Comparison of ENCODE assay signal across 8 cellular contexts in genomic region chr10:32055478-32056135, GRCh38. TPM values are rescaled to one million over a fixed set of nuclear protein-coding genes. Genes with fewer than 3 reads are reported as not detected.
DNase-seq lines count a peak whose midpoint lies in the region; ATAC-seq, FAIRE-seq and TF ChIP-seq lines count a peak whose summit lies in the region.

No MANE protein-coding gene starts in this region.

- peaks cover 18% of the 10 kb centered on the region for H3K36me3 Mint-ChIP-seq in activated naive CD8-positive, alpha-beta T cell treated with anti-CD3 and anti-CD28 coated beads for 36 hours
- no peaks in the 10 kb centered on the region for H3K36me3 Mint-ChIP-seq in type B pancreatic cell

- H3K27ac Mint-ChIP-seq in activated naive CD8-positive, alpha-beta T cell treated with anti-CD3 and anti-CD28 coated beads for 36 hours, result peak overlapping the region; percentile 92
- H3K27ac Mint-ChIP-seq in type B pancreatic cell, result peak overlapping the region; percentile 97

- H3K9me2 ChIP-seq in DOHH2 (replicated peaks; ENCODE audit: control insufficient read depth, low read length), result no peaks in the 10 kb centered on the region

- H3K9me3 Mint-ChIP-seq in activated naive CD8-positive, alpha-beta T cell treated with anti-CD3 and anti-CD28 coated beads for 36 hours, result no peaks in the 10 kb centered on the region
- no peaks in the 10 kb centered on the region for H3K9me3 Mint-ChIP-seq in type B pancreatic cell

- no peaks in the 10 kb centered on the region for H3K27me3 Mint-ChIP-seq in activated naive CD8-positive, alpha-beta T cell treated with anti-CD3 and anti-CD28 coated beads for 36 hours
- H3K27me3 Mint-ChIP-seq in type B pancreatic cell, result no peaks in the 10 kb centered on the region

- peak; percentile 47 for ATAC-seq in GM21381 (IDR thresholded peaks at IDR 0.05; ENCODE audit: unreplicated experiment)

- H4K20me1 ChIP-seq in DOHH2 (ENCODE audit: control insufficient read depth, insufficient read depth, low read depth, low read length), result peaks cover 39% of the 10 kb centered on the region

- H3K9me3 ChIP-seq in DOHH2 (ENCODE audit: control insufficient read depth, insufficient read depth, low read length) (no peaks in the 10 kb centered on the region), cardiac muscle cell (ENCODE audit: low read depth) (no peaks in the 10 kb centered on the region), parathyroid adenoma (ENCODE audit: control insufficient read depth, low read length) (no peaks in the 10 kb centered on the region)

- H3K4me3 ChIP-seq in DOHH2 (ENCODE audit: low read length), result peak overlapping the region; percentile 96
- peak overlapping the region; percentile 91 for H3K4me3 ChIP-seq in cardiac muscle cell
- H3K4me3 ChIP-seq in parathyroid adenoma (ENCODE audit: low read depth, low read length), result peak overlapping the region; percentile 90

- in situ Hi-C loops in SK-MEL-5 (cut with HindIII; ENCODE audit: low pct_unique_long_range_greater_than_20kb, low sequenced_read_pairs), result no loop called here

- H3K4me3 Mint-ChIP-seq in activated naive CD8-positive, alpha-beta T cell treated with anti-CD3 and anti-CD28 coated beads for 36 hours, result peak overlapping the region; percentile 98
- H3K4me3 Mint-ChIP-seq in type B pancreatic cell, result peak overlapping the region; percentile 98

- H3K4me1 ChIP-seq in DOHH2 (ENCODE audit: control insufficient read depth, low read length) (peaks cover 37% of the 10 kb centered on the region), cardiac muscle cell (ENCODE audit: low read depth) (peaks cover 39% of the 10 kb centered on the region), parathyroid adenoma (peaks cover 15% of the 10 kb centered on the region)

- H3K27me3 ChIP-seq in DOHH2 (ENCODE audit: control insufficient read depth, low read length) (no peaks in the 10 kb centered on the region), cardiac muscle cell (no peaks in the 10 kb centered on the region), parathyroid adenoma (ENCODE audit: control insufficient read depth, insufficient read depth, low read length) (no peaks in the 10 kb centered on the region)

- H3K9ac ChIP-seq in parathyroid adenoma, result peak overlapping the region; percentile 95

- peak; percentile 62 for FAIRE-seq in HTR-8/SVneo (lab: Jason Lieb, UNC)

- peaks cover 42% of the 10 kb centered on the region for H3K4me1 Mint-ChIP-seq in activated naive CD8-positive, alpha-beta T cell treated with anti-CD3 and anti-CD28 coated beads for 36 hours
- H3K4me1 Mint-ChIP-seq in type B pancreatic cell (ENCODE audit: unreplicated experiment), result peaks cover 40% of the 10 kb centered on the region

- peak overlapping the region; percentile 99 for H2AFZ ChIP-seq in parathyroid adenoma

- peak overlapping the region; percentile 92 for H3K4me2 ChIP-seq in DOHH2 (ENCODE audit: low read length)
- H3K4me2 ChIP-seq in parathyroid adenoma (ENCODE audit: low read length), result peak overlapping the region; percentile 92

- peak overlapping the region; percentile 68 for H3K27ac ChIP-seq in DOHH2 (ENCODE audit: low read depth, low read length)
- H3K27ac ChIP-seq in cardiac muscle cell, result peak overlapping the region; percentile 99
- peak overlapping the region; percentile 99 for H3K27ac ChIP-seq in parathyroid adenoma

- peak; percentile 62 for DNase-seq in HTR-8/SVneo (ENCODE audit: insufficient read length, low spot score)
- peak; percentile 53 for DNase-seq in SK-MEL-5 (ENCODE audit: low read depth, low spot score)
- peak; percentile 57 for DNase-seq in activated naive CD8-positive, alpha-beta T cell treated with anti-CD3 and anti-CD28 coated beads for 36 hours
- DNase-seq in cardiac muscle cell (ENCODE audit: low read depth in 1 of 2, low spot score in 1 of 2), result peak; percentile 69 to 88
- peak; percentile 80 for DNase-seq in type B pancreatic cell (ENCODE audit: extremely low spot score, unreplicated experiment)

- H3K36me3 ChIP-seq in DOHH2 (ENCODE audit: control insufficient read depth, low read length) (peaks cover 51% of the 10 kb centered on the region), cardiac muscle cell (no peaks in the 10 kb centered on the region), parathyroid adenoma (ENCODE audit: control insufficient read depth, insufficient read depth, low read length) (no peaks in the 10 kb centered on the region)

- no peak for TF ChIP-seq CTCF in DOHH2 (IDR thresholded peaks at IDR 0.05; ENCODE audit: low read depth, low read length, poor library complexity, severe bottlenecking)
- peak; percentile 20 for TF ChIP-seq CTCF in cardiac muscle cell (IDR thresholded peaks at IDR 0.05; ENCODE audit: low read depth, low read length)
- no peak for TF ChIP-seq CTCF in parathyroid adenoma (IDR thresholded peaks at IDR 0.05)
- TF ChIP-seq CTCF in type B pancreatic cell (conservative IDR thresholded peaks at IDR 0.05), result peak; percentile 8

- H3F3A ChIP-seq in DOHH2 (ENCODE audit: control insufficient read depth, insufficient read depth), result no peaks in the 10 kb centered on the region

- H3K79me2 ChIP-seq in DOHH2 (ENCODE audit: control insufficient read depth, low read length) (peaks cover 56% of the 10 kb centered on the region), parathyroid adenoma (peaks cover 43% of the 10 kb centered on the region)

RNA-seq across cellular contexts. Expression of gene KIF5B, which starts 0.6 kb away (rescaled TPM):
- total RNA-seq in SK-MEL-5 (2014; rRNA removed; shearing (Covaris generic)), result 72.5 and 83.2 TPM in 2 replicates
- polyA plus RNA-seq in SK-MEL-5 (2015; cell fraction: cytosol; rRNA removed), result 47.5 and 62.2 TPM in 2 replicates
- polyA plus RNA-seq in SK-MEL-5 (2015; cell fraction: nucleus; rRNA removed), result 26.0 and 29.0 TPM in 2 replicates
- total RNA-seq in activated naive CD8-positive, alpha-beta T cell treated with anti-CD3 and anti-CD28 coated beads for 36 hours, result 10 to 100 TPM; 72.9 to 73.7 TPM
- total RNA-seq in cardiac muscle cell (61.0 and 90.3 TPM in 2 replicates), type B pancreatic cell (ENCODE audit: low replicate concordance) (88.3 and 95.7 TPM in 2 replicates)
- polyA plus RNA-seq in cardiac muscle cell, result 49.4 and 65.8 TPM in 2 replicates

Comparison
In these comparisons a context has a peak if more than half of its experiments do, and no peak if none do; other contexts are left out.
1. Peak in every context shown above with its lines: DNase-seq, ATAC-seq, H3K4me3 ChIP-seq and H3K27ac ChIP-seq.
2. CTCF ChIP-seq: peak in cardiac muscle cell (single experiment) and type B pancreatic cell (single experiment); none in DOHH2 (single experiment) and parathyroid adenoma (single experiment).